15 cellular contexts compared by ENCODE assay signal in the genomic region with DNA sequence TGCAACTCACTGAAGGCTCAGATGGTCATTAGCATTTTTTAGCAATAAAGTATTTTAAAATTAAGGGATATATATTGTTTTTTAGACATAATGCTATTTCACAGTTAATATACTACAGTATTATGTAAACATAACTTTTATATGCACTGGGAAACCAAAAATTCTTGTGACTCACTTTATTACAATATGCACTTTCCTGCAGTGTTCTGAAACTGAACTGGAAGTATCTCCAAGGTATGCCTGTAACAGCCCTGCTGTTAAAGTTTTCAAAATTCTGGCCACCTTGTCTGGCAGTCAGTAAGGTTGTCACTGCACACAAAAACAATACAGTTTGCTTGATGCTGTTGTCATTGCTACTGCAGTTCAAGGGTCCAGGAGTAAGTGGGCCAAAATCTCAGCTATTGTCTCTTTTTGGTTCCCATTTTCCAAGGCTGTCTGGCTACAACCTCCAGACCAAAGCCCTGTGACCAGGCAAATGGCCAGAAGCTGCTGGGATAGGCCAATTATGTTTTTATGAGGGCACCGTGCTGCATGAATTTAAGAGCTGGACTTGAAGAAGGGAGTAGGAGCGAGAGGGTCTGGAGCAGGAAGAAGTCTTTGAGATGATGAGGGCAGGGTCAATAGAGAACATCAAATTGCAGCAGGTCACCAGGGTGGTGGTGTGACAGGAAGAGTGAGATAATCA.
"Had no signal": no experiment of that assay in that cellular context is flagged by ENCODE, and none has a peak within 500 bp of the region (broad histone marks: within the 10 kb centered on the region; RNA-seq: fewer than 3 reads in every experiment).

No MANE protein-coding gene starts in this region.

- DNase-seq: activated CD4-positive, alpha-beta T cell treated with anti-CD3 and anti-CD28 coated beads, Interleukin-2, amount 10 ng/mL, durations not matched to agents 7 days and 5 days; activated CD8-positive, alpha-beta T cell treated with anti-CD3 and anti-CD28 coated beads, Interleukin-2, amount 10 ng/mL, durations not matched to agents 7 days and 5 days; activated naive CD4-positive, alpha-beta T cell treated with anti-CD3 and anti-CD28 coated beads for 36 hours; activated T-cell treated with anti-CD3 and anti-CD28 coated beads, Interleukin-2, amount 50 U/mL, for 24 hours; colonic mucosa; gastrocnemius medialis; immature natural killer cell; left ventricle myocardium superior; mucosa of descending colon; naive B cell; stimulated activated CD4-positive, alpha-beta T cell treated with anti-CD3 and anti-CD28 coated beads, Interleukin-4, amount 100 ng/mL, for 1 hour; stimulated activated naive CD8-positive, alpha-beta T cell treated with anti-CD3 and anti-CD28 coated beads, Interleukin-15, amount 100 ng/mL, for 72 hours had no signal

- ATAC-seq: activated CD4-positive, CD25-positive, alpha-beta regulatory T cell treated with anti-CD3 and anti-CD28 coated beads, Interleukin-2, amount 50 U/mL, for 24 hours; activated CD8-positive, alpha-beta T cell treated with anti-CD3 and anti-CD28 coated beads, Interleukin-2, amount 10 ng/mL, durations not matched to agents 7 days and 5 days; gastrocnemius medialis; heart left ventricle; left ventricle myocardium superior; mucosa of descending colon; sciatic nerve; stimulated activated naive CD8-positive, alpha-beta T cell treated with anti-CD3 and anti-CD28 coated beads, Interleukin-15, amount 100 ng/mL, for 72 hours had no signal
